Comparison of ENCODE assay signal across 17 cellular contexts in the genomic region with DNA sequence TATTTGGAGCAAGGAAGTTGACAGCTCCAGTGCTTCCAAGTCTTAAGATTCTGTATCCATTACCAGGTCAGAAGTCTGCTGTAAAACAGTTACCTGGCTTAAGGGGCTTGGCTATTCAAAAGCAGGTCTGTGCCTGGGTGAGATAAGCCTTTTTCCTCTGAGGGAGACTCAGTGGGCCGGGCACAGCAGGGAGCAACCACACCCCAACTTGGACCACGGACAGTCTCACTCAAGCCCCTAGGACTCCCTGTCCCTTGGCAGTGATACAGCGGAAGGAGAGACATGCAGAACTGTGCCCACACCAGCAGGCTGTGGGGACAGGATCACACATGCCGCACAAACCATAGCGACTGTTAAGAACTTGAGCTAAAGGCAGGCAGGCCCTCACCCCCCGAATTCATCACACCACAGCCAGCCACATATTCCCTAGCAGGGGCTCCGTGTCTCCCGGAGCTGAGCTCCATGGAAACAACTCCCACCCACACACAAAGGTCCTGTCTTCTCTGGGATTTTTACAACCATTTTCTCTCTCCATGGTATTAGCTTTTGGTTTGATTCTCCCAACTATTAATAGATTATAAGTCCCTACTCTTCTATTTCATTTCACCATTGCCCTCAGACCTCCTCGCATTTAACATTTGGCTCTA. TPM values are rescaled to one million over a fixed set of nuclear protein-coding genes. Genes with fewer than 3 reads are reported as not detected.
"Had no signal": no experiment of that assay in that cellular context is flagged by ENCODE, and none has a peak within 500 bp of the region (broad histone marks: within the 10 kb centered on the region; RNA-seq: fewer than 3 reads in every experiment).

No MANE protein-coding gene starts in this region.

- H3K4me1 ChIP-seq: prostate gland had no signal

- DNase-seq: activated CD4-positive, alpha-beta T cell treated with anti-CD3 and anti-CD28 coated beads, Interleukin-2, amount 10 ng/mL, durations not matched to agents 7 days and 5 days; activated CD8-positive, alpha-beta memory T cell treated with anti-CD3 and anti-CD28 coated beads for 24 hours; activated naive CD4-positive, alpha-beta T cell treated with anti-CD3 and anti-CD28 coated beads for 36 hours; activated T-cell treated with anti-CD3 and anti-CD28 coated beads for 4 hours; esophagus squamous epithelium; foreskin fibroblast; glutamatergic neuron; mesenchymal stem cell; stimulated activated CD4-positive, alpha-beta T cell treated with anti-CD3 and anti-CD28 coated beads, Interleukin-12 subunit alpha, Interleukin-12 subunit beta, amount 100 ng/mL, for 4 hours; stimulated activated naive CD8-positive, alpha-beta T cell treated with anti-CD3 and anti-CD28 coated beads, Interleukin-15, Interleukin-2, amounts not matched to agents 100 U/mL and 50 U/mL, for 24 hours; upper lobe of left lung had no signal

- H3K27ac Mint-ChIP-seq: activated CD4-positive, alpha-beta T cell treated with anti-CD3 and anti-CD28 coated beads, Interleukin-2, amount 10 ng/mL, durations not matched to agents 7 days and 5 days; activated naive CD4-positive, alpha-beta T cell treated with anti-CD3 and anti-CD28 coated beads for 36 hours; activated T-helper 17 cell treated with anti-CD3 and anti-CD28 coated beads, Interleukin-2, amount 50 U/mL, for 72 hours; nephron had no signal

- H3K9me3 Mint-ChIP-seq: activated CD4-positive, alpha-beta T cell treated with anti-CD3 and anti-CD28 coated beads, Interleukin-2, amount 10 ng/mL, durations not matched to agents 7 days and 5 days; activated naive CD4-positive, alpha-beta T cell treated with anti-CD3 and anti-CD28 coated beads for 36 hours; activated T-helper 17 cell treated with anti-CD3 and anti-CD28 coated beads, Interleukin-2, amount 50 U/mL, for 72 hours; nephron had no signal

- H3K27ac ChIP-seq: esophagus squamous epithelium, prostate gland, suprapubic skin, upper lobe of left lung had no signal

- H3K9me3 ChIP-seq: esophagus squamous epithelium, prostate gland, suprapubic skin, upper lobe of left lung had no signal

- H3K4me1 Mint-ChIP-seq: nephron had no signal

- ATAC-seq: activated T-helper 17 cell treated with anti-CD3 and anti-CD28 coated beads, Interleukin-2, amount 50 U/mL, for 72 hours; left lobe of liver; stimulated activated naive CD8-positive, alpha-beta T cell treated with anti-CD3 and anti-CD28 coated beads, Interleukin-15, Interleukin-2, amounts not matched to agents 100 U/mL and 50 U/mL, for 24 hours had no signal

- H3K27me3 Mint-ChIP-seq: activated T-helper 17 cell treated with anti-CD3 and anti-CD28 coated beads, Interleukin-2, amount 50 U/mL, for 72 hours had no signal

- H3K4me3 Mint-ChIP-seq: activated CD4-positive, alpha-beta T cell treated with anti-CD3 and anti-CD28 coated beads, Interleukin-2, amount 10 ng/mL, durations not matched to agents 7 days and 5 days; activated naive CD4-positive, alpha-beta T cell treated with anti-CD3 and anti-CD28 coated beads for 36 hours; activated T-helper 17 cell treated with anti-CD3 and anti-CD28 coated beads, Interleukin-2, amount 50 U/mL, for 72 hours; nephron had no signal

- H3K36me3 ChIP-seq: prostate gland, suprapubic skin had no signal

- H3K4me3 ChIP-seq: esophagus squamous epithelium, prostate gland, suprapubic skin, upper lobe of left lung had no signal

RNA-seq across cellular contexts. Expression of gene GP5, which starts 2.9 kb away (rescaled TPM):
- total RNA-seq: astrocyte, prostate gland had no signal

RNA-seq across cellular contexts. Expression of gene LRRC15, which starts 32.4 kb away (rescaled TPM):
- total RNA-seq: activated CD4-positive, alpha-beta T cell treated with anti-CD3 and anti-CD28 coated beads, Interleukin-2, amount 10 ng/mL, durations not matched to agents 7 days and 5 days; activated naive CD4-positive, alpha-beta T cell treated with anti-CD3 and anti-CD28 coated beads for 36 hours; activated T-helper 17 cell treated with anti-CD3 and anti-CD28 coated beads, Interleukin-2, amount 50 U/mL, for 72 hours; left lobe of liver had no signal

RNA-seq across cellular contexts. Expression of gene CPN2, which starts 50.8 kb away (rescaled TPM):
- total RNA-seq: activated CD4-positive, alpha-beta T cell treated with anti-CD3 and anti-CD28 coated beads, Interleukin-2, amount 10 ng/mL, durations not matched to agents 7 days and 5 days; activated naive CD4-positive, alpha-beta T cell treated with anti-CD3 and anti-CD28 coated beads for 36 hours; activated T-helper 17 cell treated with anti-CD3 and anti-CD28 coated beads, Interleukin-2, amount 50 U/mL, for 72 hours; astrocyte; esophagus squamous epithelium; suprapubic skin had no signal
